Comparison of ENCODE assay signal across 8 cellular contexts in genomic region chr13:40490086-40490723, GRCh38.
DNase-seq lines count a peak whose midpoint lies in the region; ATAC-seq and TF ChIP-seq lines count a peak whose summit lies in the region.

No MANE protein-coding gene starts in this region.

- H3K27ac ChIP-seq in OCI-LY3 (ENCODE audit: low read length) = no peak overlapping the region
- H3K27ac ChIP-seq in hepatocyte = no peak overlapping the region
- H3K27ac ChIP-seq in ovary = no peak overlapping the region

- no peak for TF ChIP-seq EP300 in ovary (IDR thresholded peaks at IDR 0.05)

- no peak for ATAC-seq in HG02763 (IDR thresholded peaks at IDR 0.05; ENCODE audit: unreplicated experiment)
- ATAC-seq in GM18517 (IDR thresholded peaks at IDR 0.05; ENCODE audit: unreplicated experiment) = no peak

- H3K4me1 ChIP-seq in OCI-LY3 (ENCODE audit: low read length) (peaks cover 17% of the 10 kb centered on the region), hepatocyte (ENCODE audit: insufficient read depth) (no peaks in the 10 kb centered on the region), ovary (ENCODE audit: insufficient read depth) (peaks cover under 1% of the 10 kb centered on the region)

- H3K9me3 ChIP-seq in OCI-LY3 (ENCODE audit: insufficient read depth, low read length) (no peaks in the 10 kb centered on the region), hepatocyte (ENCODE audit: low read depth) (no peaks in the 10 kb centered on the region), ovary (no peaks in the 10 kb centered on the region)

- H3K4me2 ChIP-seq in OCI-LY3 (ENCODE audit: low read length) = peak overlapping the region; percentile 6
- H3K4me2 ChIP-seq in hepatocyte = no peak overlapping the region

- no peak overlapping the region for H3K9ac ChIP-seq in OCI-LY3 (ENCODE audit: low read length)

- intact Hi-C loops in ovary (cut with DNase I) = no loop called here

- H3K79me2 ChIP-seq in OCI-LY3 (ENCODE audit: low read length) (no peaks in the 10 kb centered on the region), hepatocyte (no peaks in the 10 kb centered on the region)

- no peaks in the 10 kb centered on the region for H3K36me3 ChIP-seq in OCI-LY3 (replicated peaks; ENCODE audit: low read depth, low read length)
- no peaks in the 10 kb centered on the region for H3K36me3 ChIP-seq in hepatocyte (replicated peaks; ENCODE audit: insufficient read depth, low read depth)
- no peaks in the 10 kb centered on the region for H3K36me3 ChIP-seq in ovary

- WGBS in hepatocyte (ENCODE audit: low lambda C conversion rate, missing lambda C conversion rate) = 53% methylated on average over 7 of the region's 7 CpGs
- 74 to 80% (median 75%) methylated on average over 7 of the region's 7 CpGs for WGBS in ovary, 3 donors

- no peak overlapping the region for H2AFZ ChIP-seq in OCI-LY3 (ENCODE audit: low read depth, low read length)
- no peak overlapping the region for H2AFZ ChIP-seq in hepatocyte

- DNase-seq in Jurkat, Clone E6-1 (ENCODE audit: low read depth, low spot score) = peak; percentile 18
- DNase-seq in activated naive CD4-positive, alpha-beta T cell treated with Interleukin-2 at 50 U/mL for 16 hours = peak; percentile 25
- DNase-seq in renal cortical epithelial cell (ENCODE audit: low read depth) (peak; percentile 74), hepatocyte (ENCODE audit: low spot score) (no peak), ovary (no peak)

- no peak overlapping the region for H3K4me3 ChIP-seq in Jurkat, Clone E6-1 (ENCODE audit: low read length)
- no peak overlapping the region for H3K4me3 ChIP-seq in OCI-LY3 (ENCODE audit: low read length)
- H3K4me3 ChIP-seq in hepatocyte = no peak overlapping the region
- H3K4me3 ChIP-seq in ovary = no peak overlapping the region

- H4K20me1 ChIP-seq in OCI-LY3 (ENCODE audit: insufficient read depth, low read length) (no peaks in the 10 kb centered on the region), hepatocyte (ENCODE audit: insufficient read depth, poor library complexity, severe bottlenecking) (no peaks in the 10 kb centered on the region)

- H3K9me2 ChIP-seq in hepatocyte (replicated peaks; ENCODE audit: insufficient read depth) = no peaks in the 10 kb centered on the region

- TF ChIP-seq CTCF in OCI-LY3 (IDR thresholded peaks at IDR 0.05; ENCODE audit: low read depth, low read length) (no peak), hepatocyte (IDR thresholded peaks at IDR 0.05; ENCODE audit: poor library complexity) (no peak), ovary (IDR thresholded peaks at IDR 0.05) (no peak)

- no peak for TF ChIP-seq POLR2A in ovary (IDR thresholded peaks at IDR 0.05)

- H3K27me3 ChIP-seq in OCI-LY3 (ENCODE audit: low read depth, low read length) = peaks cover 35% of the 10 kb centered on the region
- H3K27me3 ChIP-seq in hepatocyte = peaks cover 10% of the 10 kb centered on the region
- no peaks in the 10 kb centered on the region for H3K27me3 ChIP-seq in ovary

Comparison
In these comparisons a context has a peak if more than half of its experiments do, and no peak if none do; other contexts are left out.
1. DNase-seq: peak in Jurkat, Clone E6-1 (single experiment), activated naive CD4-positive, alpha-beta T cell treated with Interleukin-2 at 50 U/mL for 16 hours (single experiment) and renal cortical epithelial cell (single experiment); none in hepatocyte (single experiment) and ovary (0 of 5).